ENCODE assay signal across 11 cellular contexts in the genomic region with DNA sequence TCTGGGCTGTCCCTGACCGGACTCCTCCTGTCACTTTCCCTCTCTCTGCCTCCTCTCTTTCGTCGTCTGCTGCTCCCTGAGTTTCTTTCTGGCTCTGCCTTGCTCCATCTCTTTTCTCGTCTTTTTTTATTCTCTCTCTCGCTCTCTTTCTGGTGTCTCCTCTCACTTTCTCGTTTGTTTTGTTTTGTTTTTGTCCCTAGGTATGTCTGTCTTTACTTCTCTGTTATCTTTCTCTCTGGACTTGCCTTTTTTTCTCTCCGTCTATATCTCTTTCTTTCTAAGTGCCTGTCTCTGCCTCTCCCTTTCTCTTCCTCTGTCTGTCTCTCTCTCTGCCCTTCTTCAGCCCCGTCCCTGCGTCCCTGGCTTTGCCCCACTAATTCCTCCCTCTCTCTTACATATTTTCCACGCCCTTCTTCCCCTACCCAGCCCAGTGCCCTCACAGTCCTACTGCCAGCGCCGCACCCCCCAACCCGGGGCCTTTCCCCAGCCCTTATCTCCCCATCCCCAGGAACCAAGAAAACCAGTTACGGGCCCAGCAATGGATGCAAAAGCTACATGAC. TPM values are rescaled to one million over a fixed set of nuclear protein-coding genes. Genes with fewer than 3 reads are reported as not detected.
DNase-seq lines count a peak whose midpoint lies in the region; ATAC-seq and TF ChIP-seq lines count a peak whose summit lies in the region.
"Had no signal": no experiment of that assay in that cellular context is flagged by ENCODE, and none has a peak within 500 bp of the region (broad histone marks: within the 10 kb centered on the region; RNA-seq: fewer than 3 reads in every experiment).

No MANE protein-coding gene starts in this region.

- intact Hi-C loops in activated naive CD4-positive, alpha-beta T cell treated with anti-CD3 and anti-CD28 coated beads for 36 hours (cut with micrococcal nuclease) = loop anchor here (1.0 to 10.0 kb wide), 5 partner anchors 42 to 384 kb away; partner anchors contain the start of gene BLVRB
- intact Hi-C loops in sigmoid colon (cut with DNase I) = loop anchor here (1.0 to 10.0 kb wide), 6 partner anchors 42 to 224 kb away; partner anchors contain the start of genes BLVRB and SPTBN4

- H3K4me3 Mint-ChIP-seq in activated naive CD4-positive, alpha-beta T cell treated with anti-CD3 and anti-CD28 coated beads for 36 hours = no peak overlapping the region
- peak overlapping the region in 1 of 2 donors; percentile 5 for H3K4me3 Mint-ChIP-seq in stimulated activated naive B cell treated with anti-CD40 and anti-IgM and Interleukin-4, amounts not matched to agents 10 μg/mL and 1 μg/mL and 100 μg/mL, for 72 hours

- peak in 1 of 2 donors; percentile 17 for ATAC-seq in activated naive CD4-positive, alpha-beta T cell treated with anti-CD3 and anti-CD28 coated beads, Interleukin-2, amount 50 U/mL, for 72 hours
- ATAC-seq in stimulated activated naive B cell treated with anti-CD40 and anti-IgM and Interleukin-4, amounts not matched to agents 10 μg/mL and 1 μg/mL and 100 μg/mL, for 72 hours (replicated peaks) = no peak

- H3K9ac ChIP-seq in SU-DHL-6 (ENCODE audit: low read length) (no peak overlapping the region), iPS-18a (ENCODE audit: low read length) (no peak overlapping the region)

- no peaks in the 10 kb centered on the region for H3K9me2 ChIP-seq in SU-DHL-6 (replicated peaks; ENCODE audit: insufficient read depth, low read length)

- DNase-seq in activated naive CD4-positive, alpha-beta T cell treated with anti-CD3 and anti-CD28 coated beads, Interleukin-2, amount 50 U/mL, for 72 hours (ENCODE audit: low spot score in 2 of 2) = no peak
- no peak for DNase-seq in activated naive CD4-positive, alpha-beta T cell treated with anti-CD3 and anti-CD28 coated beads for 36 hours
- no peak for DNase-seq in stimulated activated naive B cell treated with anti-CD40 and anti-IgM and Interleukin-4, amounts not matched to agents 10 μg/mL and 1 μg/mL and 100 μg/mL, for 72 hours
- DNase-seq in COR-L47 (lab: John Stamatoyannopoulos, UW) = no peak
- DNase-seq in sigmoid colon = no peak
- no peak for DNase-seq in DMS53 treated with DMSO at 0.1 percent for 48 hours (lab: John Stamatoyannopoulos, UW; ENCODE audit: unreplicated experiment)

- H3K27ac Mint-ChIP-seq in activated naive CD4-positive, alpha-beta T cell treated with anti-CD3 and anti-CD28 coated beads, Interleukin-2, amount 50 U/mL, for 72 hours = peak overlapping the region; percentile 48 to 51
- H3K27ac Mint-ChIP-seq in activated naive CD4-positive, alpha-beta T cell treated with anti-CD3 and anti-CD28 coated beads for 36 hours = no peak overlapping the region
- H3K27ac Mint-ChIP-seq in stimulated activated naive B cell treated with anti-CD40 and anti-IgM and Interleukin-4, amounts not matched to agents 10 μg/mL and 1 μg/mL and 100 μg/mL, for 72 hours = peak overlapping the region; percentile 79
- H3K27ac Mint-ChIP-seq: activated B cell treated with CpG ODN at 0.5 μM for 24 hours had no signal

- peak overlapping the region; percentile 79 for H2AFZ ChIP-seq in SU-DHL-6 (ENCODE audit: low read depth, low read length, severe bottlenecking)

- H3K9me3 ChIP-seq in SU-DHL-6 (ENCODE audit: insufficient read depth, low read length) (no peaks in the 10 kb centered on the region), iPS-18a (ENCODE audit: control insufficient read depth, low read depth, low read length) (no peaks in the 10 kb centered on the region), sigmoid colon (no peaks in the 10 kb centered on the region)
- H3K9me3 ChIP-seq: SJCRH30, upper lobe of right lung had no signal

- H3K27ac ChIP-seq in SU-DHL-6 (ENCODE audit: low read depth, low read length) (no peak overlapping the region), iPS-18a (ENCODE audit: low read length) (no peak overlapping the region), sigmoid colon (no peak overlapping the region)
- H3K27ac ChIP-seq: SJCRH30 had no signal

- no peaks in the 10 kb centered on the region for H4K20me1 ChIP-seq in SU-DHL-6 (ENCODE audit: low read depth, low read length)

- H3K79me2 ChIP-seq in SU-DHL-6 (ENCODE audit: insufficient read depth, low read length) = no peaks in the 10 kb centered on the region

- H3K4me3 ChIP-seq in SU-DHL-6 (ENCODE audit: insufficient read depth, low read length, poor library complexity, severe bottlenecking) = no peak overlapping the region
- peak overlapping the region; percentile 16 for H3K4me3 ChIP-seq in iPS-18a (ENCODE audit: low read length)
- no peak overlapping the region for H3K4me3 ChIP-seq in sigmoid colon

- H3K27me3 ChIP-seq in SU-DHL-6 (ENCODE audit: low read length) (no peaks in the 10 kb centered on the region), iPS-18a (ENCODE audit: control insufficient read depth, insufficient read depth, low read length) (peaks cover 7% of the 10 kb centered on the region), sigmoid colon (peaks cover 0 to 6% (median 6%) of the 10 kb centered on the region in 3 donors)
- H3K27me3 ChIP-seq: upper lobe of right lung had no signal

- CTCF ChIA-PET in activated naive CD4-positive, alpha-beta T cell treated with anti-CD3 and anti-CD28 coated beads for 36 hours (lab: Charles Lee) = interaction anchor here (0.7 to 1.3 kb wide), 6 partner anchors 72 to 905 kb away, joined by 3 to 4 read pairs (median 3); partner anchors contain the start of gene LTBP4

- TF ChIP-seq POLR2A in sigmoid colon (IDR thresholded peaks at IDR 0.05) = no peak

- H3K9me3 Mint-ChIP-seq in activated naive CD4-positive, alpha-beta T cell treated with anti-CD3 and anti-CD28 coated beads, Interleukin-2, amount 50 U/mL, for 72 hours = peaks cover 0 to 3% of the 10 kb centered on the region in 2 donors
- H3K9me3 Mint-ChIP-seq in activated naive CD4-positive, alpha-beta T cell treated with anti-CD3 and anti-CD28 coated beads for 36 hours = no peaks in the 10 kb centered on the region
- H3K9me3 Mint-ChIP-seq in stimulated activated naive B cell treated with anti-CD40 and anti-IgM and Interleukin-4, amounts not matched to agents 10 μg/mL and 1 μg/mL and 100 μg/mL, for 72 hours = peaks cover 0 to 2% of the 10 kb centered on the region in 2 donors

- 65 to 73% methylated on average over 14 of the region's 14 CpGs for WGBS in sigmoid colon, 2 donors

- no peak for TF ChIP-seq EP300 in sigmoid colon (IDR thresholded peaks at IDR 0.05)

- H3K36me3 ChIP-seq in SU-DHL-6 (ENCODE audit: low read length) (no peaks in the 10 kb centered on the region), iPS-18a (ENCODE audit: control insufficient read depth, low read depth, low read length) (no peaks in the 10 kb centered on the region), sigmoid colon (no peaks in the 10 kb centered on the region)
- H3K36me3 ChIP-seq: SJCRH30, upper lobe of right lung had no signal

- no peak overlapping the region for H3K4me2 ChIP-seq in SU-DHL-6 (ENCODE audit: low read depth, low read length, poor library complexity, severe bottlenecking)

- peaks cover 13% of the 10 kb centered on the region for H3K27me3 Mint-ChIP-seq in activated naive CD4-positive, alpha-beta T cell treated with anti-CD3 and anti-CD28 coated beads for 36 hours (ENCODE audit: low read depth)
- H3K27me3 Mint-ChIP-seq in stimulated activated naive B cell treated with anti-CD40 and anti-IgM and Interleukin-4, amounts not matched to agents 10 μg/mL and 1 μg/mL and 100 μg/mL, for 72 hours = peaks cover 45 to 61% of the 10 kb centered on the region in 2 donors

- peaks cover 10% of the 10 kb centered on the region for H3K4me1 Mint-ChIP-seq in activated naive CD4-positive, alpha-beta T cell treated with anti-CD3 and anti-CD28 coated beads for 36 hours (ENCODE audit: low read depth)
- peaks cover 11 to 25% of the 10 kb centered on the region in 2 donors for H3K4me1 Mint-ChIP-seq in stimulated activated naive B cell treated with anti-CD40 and anti-IgM and Interleukin-4, amounts not matched to agents 10 μg/mL and 1 μg/mL and 100 μg/mL, for 72 hours

- H3K4me1 ChIP-seq in iPS-18a (ENCODE audit: control insufficient read depth, low read depth, low read length) (peaks cover 6% of the 10 kb centered on the region), sigmoid colon (peaks cover 0 to 18% (median 15%) of the 10 kb centered on the region in 4 donors)

- H3F3A ChIP-seq in SU-DHL-6 (ENCODE audit: insufficient read depth) = no peaks in the 10 kb centered on the region

- no peaks in the 10 kb centered on the region for H3K36me3 Mint-ChIP-seq in activated naive CD4-positive, alpha-beta T cell treated with anti-CD3 and anti-CD28 coated beads, Interleukin-2, amount 50 U/mL, for 72 hours
- H3K36me3 Mint-ChIP-seq in activated naive CD4-positive, alpha-beta T cell treated with anti-CD3 and anti-CD28 coated beads for 36 hours (ENCODE audit: low read depth) = no peaks in the 10 kb centered on the region
- no peaks in the 10 kb centered on the region for H3K36me3 Mint-ChIP-seq in stimulated activated naive B cell treated with anti-CD40 and anti-IgM and Interleukin-4, amounts not matched to agents 10 μg/mL and 1 μg/mL and 100 μg/mL, for 72 hours

- TF ChIP-seq CTCF in SU-DHL-6 (IDR thresholded peaks at IDR 0.05; ENCODE audit: insufficient read depth, low read length, poor library complexity, severe bottlenecking) (no peak), sigmoid colon (IDR thresholded peaks at IDR 0.05) (no peak)

RNA-seq across cellular contexts. Expression of gene SHKBP1, which starts 48.1 kb away (rescaled TPM):
- total RNA-seq in activated naive CD4-positive, alpha-beta T cell treated with anti-CD3 and anti-CD28 coated beads, Interleukin-2, amount 50 U/mL, for 72 hours = 100 to 1,000 TPM; 108 to 173 TPM
- 10 to 100 TPM; 90.1 to 99.4 TPM for total RNA-seq in activated naive CD4-positive, alpha-beta T cell treated with anti-CD3 and anti-CD28 coated beads for 36 hours
- total RNA-seq in sigmoid colon = 10 to 100 TPM; 15.9 to 36.3 (median 33.8) TPM
- polyA plus RNA-seq in sigmoid colon = 10 to 100 TPM; 50.2 to 81.0 (median 52.9) TPM
